12 cellular contexts compared by ENCODE assay signal in the genomic region with DNA sequence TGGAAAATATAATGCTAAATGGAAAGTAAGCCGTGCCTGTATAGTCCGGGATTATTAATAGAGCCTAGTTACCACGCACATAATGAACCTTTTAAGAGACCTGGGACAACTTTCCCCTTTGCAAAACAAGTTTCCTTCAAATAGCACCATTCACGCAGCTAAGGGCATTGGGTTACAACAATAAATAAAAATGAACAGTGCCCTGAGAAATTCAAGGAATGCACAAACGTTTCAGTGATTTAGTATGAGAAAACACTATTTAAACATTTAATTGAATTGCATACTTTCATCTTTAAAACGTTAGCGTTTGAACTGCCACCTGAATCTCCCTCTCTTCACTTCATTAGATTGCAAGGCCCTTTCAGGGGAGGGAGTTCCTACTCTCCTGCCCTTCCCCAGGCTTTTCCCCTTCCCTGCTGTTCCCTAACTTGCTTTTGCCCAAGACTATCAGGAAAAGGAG. TPM values are rescaled to one million over a fixed set of nuclear protein-coding genes. Genes with fewer than 3 reads are reported as not detected.
A peak's percentile ranks its signal among the peaks of the same experiment; 100 is the strongest.
DNase-seq lines count a peak whose midpoint lies in the region; ATAC-seq lines count a peak whose summit lies in the region.
"Had no signal": no experiment of that assay in that cellular context is flagged by ENCODE, and none has a peak within 500 bp of the region (broad histone marks: within the 10 kb centered on the region; RNA-seq: fewer than 3 reads in every experiment).

No MANE protein-coding gene starts in this region.

- ATAC-seq in sciatic nerve: peak; percentile 9
- no peak for ATAC-seq in HG03520 (IDR thresholded peaks at IDR 0.05; ENCODE audit: unreplicated experiment)
- ATAC-seq: right lobe of liver had no signal

- peak overlapping the region; percentile 89 for H3K27ac ChIP-seq in SK-N-MC
- H3K27ac ChIP-seq: HL-60, right lobe of liver had no signal

- H3K9me3 ChIP-seq in SK-N-MC (ENCODE audit: low read depth, low read length): no peaks in the 10 kb centered on the region
- H3K9me3 ChIP-seq: right lobe of liver had no signal

- no peak overlapping the region for H3K9ac ChIP-seq in SK-N-MC (ENCODE audit: insufficient read length)

- peak overlapping the region; percentile 51 for H3K4me3 ChIP-seq in SK-N-MC
- H3K4me3 ChIP-seq: right lobe of liver had no signal

- DNase-seq in ELR (ENCODE audit: low read depth): peak; percentile 52
- DNase-seq in SK-N-MC (ENCODE audit: low read depth, low spot score): no peak
- peak; percentile 53 for DNase-seq in fibroblast of the conjunctiva (ENCODE audit: low read depth)
- DNase-seq in sciatic nerve (ENCODE audit: low spot score): peak; percentile 9
- DNase-seq in COR-L47 (lab: John Stamatoyannopoulos, UW): no peak
- DNase-seq in stimulated activated CD4-positive, alpha-beta T cell treated with anti-CD3 and anti-CD28 coated beads, Interleukin-4, amount 100 ng/mL, for 24 hours: no peak
- DNase-seq in UCSD-AML1 (lab: John Stamatoyannopoulos, UW; ENCODE audit: unreplicated experiment): no peak
- DNase-seq: DMS53, NCI-H1436 treated with DMSO at 0.1 percent for 48 hours had no signal

- intact Hi-C loops in sciatic nerve (cut with DNase I): no loop called here

- H3K36me3 ChIP-seq in SK-N-MC (ENCODE audit: insufficient read depth, low read length): peaks cover 6% of the 10 kb centered on the region; the same call in 1 of the 2 replicates
- H3K36me3 ChIP-seq: right lobe of liver had no signal

RNA-seq across cellular contexts. Expression of a gene that starts 46.3 kb away (rescaled TPM):
- total RNA-seq in sciatic nerve: 62.4 TPM

Comparison
In these comparisons a context has a peak if more than half of its experiments do, and no peak if none do; other contexts are left out.
1. DNase-seq: peak in ELR (single experiment), fibroblast of the conjunctiva (single experiment) and sciatic nerve (single experiment); none in SK-N-MC (single experiment), COR-L47 (single experiment), stimulated activated CD4-positive, alpha-beta T cell treated with anti-CD3 and anti-CD28 coated beads, Interleukin-4, amount 100 ng/mL, for 24 hours (single experiment) and UCSD-AML1 (single experiment).